ENCODE assay signal across 21 cellular contexts in genomic region chr10:89602919-89603318, GRCh38.
"Had no signal": no experiment of that assay in that cellular context is flagged by ENCODE, and none has a peak within 500 bp of the region (broad histone marks: within the 10 kb centered on the region; RNA-seq: fewer than 3 reads in every experiment).

No MANE protein-coding gene starts in this region.

- H3K27me3 ChIP-seq: ovary, sigmoid colon, spleen, tibial nerve, upper lobe of left lung, vagina had no signal

- H3K4me3 ChIP-seq: lower lobe of right lung, ovary, sigmoid colon, spleen, tibial nerve, upper lobe of left lung, vagina had no signal

- ATAC-seq: left ventricle myocardium superior; lower lobe of right lung; naive thymus-derived CD8-positive, alpha-beta T cell; right cardiac atrium; stimulated activated effector memory CD8-positive, alpha-beta T cell treated with anti-CD3 and anti-CD28 coated beads, Interleukin-12 subunit alpha, Interleukin-12 subunit beta, amount 100 ng/mL, for 72 hours had no signal

- H3K36me3 ChIP-seq: lower lobe of right lung, ovary, sigmoid colon, upper lobe of left lung, vagina had no signal

- H3K4me1 ChIP-seq: lower lobe of right lung, sigmoid colon, spleen, tibial nerve, upper lobe of left lung, vagina had no signal

- H3K27ac ChIP-seq: lower lobe of right lung, ovary, sigmoid colon, spleen, tibial nerve, upper lobe of left lung, vagina had no signal

- H3K9me3 ChIP-seq: lower lobe of right lung, ovary, sigmoid colon, spleen, tibial nerve, upper lobe of left lung, vagina had no signal

- DNase-seq: hypothalamus; immature natural killer cell; left ventricle myocardium superior; lower lobe of right lung; mammary epithelial cell; mesenchymal stem cell; naive thymus-derived CD8-positive, alpha-beta T cell; nephron progenitor cell; ovary; retina; right cardiac atrium; sigmoid colon; small intestine; spleen; stimulated activated CD4-positive, alpha-beta T cell treated with anti-CD3 and anti-CD28 coated beads, Interleukin-4, amount 100 ng/mL, for 24 hours; stimulated activated naive CD4-positive, alpha-beta T cell; substantia nigra; upper lobe of left lung had no signal
